ENCODE assay signal across 1 cellular context in genomic region chr9:34458013-34458966, GRCh38.
TF ChIP-seq lines count a peak whose summit lies in the region.

Gene DNAI1, plus strand, starts transcription at chr9:34458805. Its CDS starts 201 bp downstream, at chr9:34459006.
A gene with protein sequence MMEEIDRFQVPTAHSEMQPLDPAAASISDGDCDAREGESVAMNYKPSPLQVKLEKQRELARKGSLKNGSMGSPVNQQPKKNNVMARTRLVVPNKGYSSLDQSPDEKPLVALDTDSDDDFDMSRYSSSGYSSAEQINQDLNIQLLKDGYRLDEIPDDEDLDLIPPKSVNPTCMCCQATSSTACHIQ (minus strand): TSS chr9:34458570. CDS start chr9:34458263, 307 bp downstream.

TF ChIP-seq in HepG2, 621 proteins besides CTCF, POLR2A, EP300 and RAD21 (continued from another document and continues in another):
- peak; percentile 32 for TF ChIP-seq ZNF407 (CRISPR knock-in tag; IDR thresholded peaks at IDR 0.05; ENCODE audit: not compliant biosample characterization)
- TF ChIP-seq MEIS1 (CRISPR knock-in tag; IDR thresholded peaks at IDR 0.05; ENCODE audit: borderline replicate concordance), result no peak
- no peak for TF ChIP-seq TP53 (CRISPR knock-in tag; conservative IDR thresholded peaks at IDR 0.05)
- TF ChIP-seq, protein P1, sequence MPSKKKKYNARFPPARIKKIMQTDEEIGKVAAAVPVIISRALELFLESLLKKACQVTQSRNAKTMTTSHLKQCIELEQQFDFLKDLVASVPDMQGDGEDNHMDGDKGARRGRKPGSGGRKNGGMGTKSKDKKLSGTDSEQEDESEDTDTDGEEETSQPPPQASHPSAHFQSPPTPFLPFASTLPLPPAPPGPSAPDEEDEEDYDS (CRISPR knock-in tag; IDR thresholded peaks at IDR 0.05), result peak; percentile 82
- TF ChIP-seq ZNF414 (CRISPR knock-in tag; IDR thresholded peaks at IDR 0.05), result no peak
- TF ChIP-seq, protein P2, sequence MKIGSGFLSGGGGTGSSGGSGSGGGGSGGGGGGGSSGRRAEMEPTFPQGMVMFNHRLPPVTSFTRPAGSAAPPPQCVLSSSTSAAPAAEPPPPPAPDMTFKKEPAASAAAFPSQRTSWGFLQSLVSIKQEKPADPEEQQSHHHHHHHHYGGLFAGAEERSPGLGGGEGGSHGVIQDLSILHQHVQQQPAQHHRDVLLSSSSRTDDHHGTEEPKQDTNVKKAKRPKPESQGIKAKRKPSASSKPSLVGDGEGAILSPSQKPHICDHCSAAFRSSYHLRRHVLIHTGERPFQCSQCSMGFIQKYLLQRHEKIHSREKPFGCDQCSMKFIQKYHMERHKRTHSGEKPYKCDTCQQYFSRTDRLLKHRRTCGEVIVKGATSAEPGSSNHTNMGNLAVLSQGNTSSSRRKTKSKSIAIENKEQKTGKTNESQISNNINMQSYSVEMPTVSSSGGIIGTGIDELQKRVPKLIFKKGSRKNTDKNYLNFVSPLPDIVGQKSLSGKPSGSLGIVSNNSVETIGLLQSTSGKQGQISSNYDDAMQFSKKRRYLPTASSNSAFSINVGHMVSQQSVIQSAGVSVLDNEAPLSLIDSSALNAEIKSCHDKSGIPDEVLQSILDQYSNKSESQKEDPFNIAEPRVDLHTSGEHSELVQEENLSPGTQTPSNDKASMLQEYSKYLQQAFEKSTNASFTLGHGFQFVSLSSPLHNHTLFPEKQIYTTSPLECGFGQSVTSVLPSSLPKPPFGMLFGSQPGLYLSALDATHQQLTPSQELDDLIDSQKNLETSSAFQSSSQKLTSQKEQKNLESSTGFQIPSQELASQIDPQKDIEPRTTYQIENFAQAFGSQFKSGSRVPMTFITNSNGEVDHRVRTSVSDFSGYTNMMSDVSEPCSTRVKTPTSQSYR (CRISPR knock-in tag; IDR thresholded peaks at IDR 0.05; ENCODE audit: borderline replicate concordance), result no peak
- peak; percentile 92; the same call in 1 of the 2 replicates for TF ChIP-seq NFE2 (CRISPR knock-in tag; IDR thresholded peaks at IDR 0.05)
- TF ChIP-seq RBM22 (optimal IDR thresholded peaks at IDR 0.05; ENCODE audit: low read length), result no peak
- no peak for TF ChIP-seq HOXD1 (CRISPR knock-in tag; IDR thresholded peaks at IDR 0.05)
- TF ChIP-seq ZNF205 (CRISPR knock-in tag; IDR thresholded peaks at IDR 0.05), result 0 out of 2 replicates have a peak, but pooled peaks have one; percentile 16
- no peak for TF ChIP-seq ZNF792 (CRISPR knock-in tag; IDR thresholded peaks at IDR 0.05)
- TF ChIP-seq, protein P3, sequence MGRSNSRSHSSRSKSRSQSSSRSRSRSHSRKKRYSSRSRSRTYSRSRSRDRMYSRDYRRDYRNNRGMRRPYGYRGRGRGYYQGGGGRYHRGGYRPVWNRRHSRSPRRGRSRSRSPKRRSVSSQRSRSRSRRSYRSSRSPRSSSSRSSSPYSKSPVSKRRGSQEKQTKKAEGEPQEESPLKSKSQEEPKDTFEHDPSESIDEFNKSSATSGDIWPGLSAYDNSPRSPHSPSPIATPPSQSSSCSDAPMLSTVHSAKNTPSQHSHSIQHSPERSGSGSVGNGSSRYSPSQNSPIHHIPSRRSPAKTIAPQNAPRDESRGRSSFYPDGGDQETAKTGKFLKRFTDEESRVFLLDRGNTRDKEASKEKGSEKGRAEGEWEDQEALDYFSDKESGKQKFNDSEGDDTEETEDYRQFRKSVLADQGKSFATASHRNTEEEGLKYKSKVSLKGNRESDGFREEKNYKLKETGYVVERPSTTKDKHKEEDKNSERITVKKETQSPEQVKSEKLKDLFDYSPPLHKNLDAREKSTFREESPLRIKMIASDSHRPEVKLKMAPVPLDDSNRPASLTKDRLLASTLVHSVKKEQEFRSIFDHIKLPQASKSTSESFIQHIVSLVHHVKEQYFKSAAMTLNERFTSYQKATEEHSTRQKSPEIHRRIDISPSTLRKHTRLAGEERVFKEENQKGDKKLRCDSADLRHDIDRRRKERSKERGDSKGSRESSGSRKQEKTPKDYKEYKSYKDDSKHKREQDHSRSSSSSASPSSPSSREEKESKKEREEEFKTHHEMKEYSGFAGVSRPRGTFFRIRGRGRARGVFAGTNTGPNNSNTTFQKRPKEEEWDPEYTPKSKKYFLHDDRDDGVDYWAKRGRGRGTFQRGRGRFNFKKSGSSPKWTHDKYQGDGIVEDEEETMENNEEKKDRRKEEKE (IDR thresholded peaks at IDR 0.05), result no peak
- TF ChIP-seq PCBP1 (IDR thresholded peaks at IDR 0.05; ENCODE audit: borderline replicate concordance, low read depth, low read length), result peak; percentile 78; the same call in 1 of the 2 replicates
- TF ChIP-seq FOXO1 (CRISPR knock-in tag; IDR thresholded peaks at IDR 0.05), result no peak
- TF ChIP-seq ZBTB33 (CRISPR knock-in tag; IDR thresholded peaks at IDR 0.05), result no peak
- no peak for TF ChIP-seq ZNF784 (CRISPR knock-in tag; IDR thresholded peaks at IDR 0.05; ENCODE audit: borderline replicate concordance)
- no peak for TF ChIP-seq ASH2L (IDR thresholded peaks at IDR 0.05; ENCODE audit: insufficient read length, low read depth, low read length)
- no peak for TF ChIP-seq ZBTB8A (CRISPR knock-in tag; IDR thresholded peaks at IDR 0.05; ENCODE audit: borderline replicate concordance, low read depth)
- peak; percentile 64; the same call in 1 of the 2 replicates for TF ChIP-seq ZNF136 (CRISPR knock-in tag; IDR thresholded peaks at IDR 0.05; ENCODE audit: low read depth)
- TF ChIP-seq POGZ (CRISPR knock-in tag; IDR thresholded peaks at IDR 0.05), result no peak
- TF ChIP-seq HNRNPH1 (optimal IDR thresholded peaks at IDR 0.05; ENCODE audit: low read depth, low read length), result no peak
- TF ChIP-seq, protein P4, sequence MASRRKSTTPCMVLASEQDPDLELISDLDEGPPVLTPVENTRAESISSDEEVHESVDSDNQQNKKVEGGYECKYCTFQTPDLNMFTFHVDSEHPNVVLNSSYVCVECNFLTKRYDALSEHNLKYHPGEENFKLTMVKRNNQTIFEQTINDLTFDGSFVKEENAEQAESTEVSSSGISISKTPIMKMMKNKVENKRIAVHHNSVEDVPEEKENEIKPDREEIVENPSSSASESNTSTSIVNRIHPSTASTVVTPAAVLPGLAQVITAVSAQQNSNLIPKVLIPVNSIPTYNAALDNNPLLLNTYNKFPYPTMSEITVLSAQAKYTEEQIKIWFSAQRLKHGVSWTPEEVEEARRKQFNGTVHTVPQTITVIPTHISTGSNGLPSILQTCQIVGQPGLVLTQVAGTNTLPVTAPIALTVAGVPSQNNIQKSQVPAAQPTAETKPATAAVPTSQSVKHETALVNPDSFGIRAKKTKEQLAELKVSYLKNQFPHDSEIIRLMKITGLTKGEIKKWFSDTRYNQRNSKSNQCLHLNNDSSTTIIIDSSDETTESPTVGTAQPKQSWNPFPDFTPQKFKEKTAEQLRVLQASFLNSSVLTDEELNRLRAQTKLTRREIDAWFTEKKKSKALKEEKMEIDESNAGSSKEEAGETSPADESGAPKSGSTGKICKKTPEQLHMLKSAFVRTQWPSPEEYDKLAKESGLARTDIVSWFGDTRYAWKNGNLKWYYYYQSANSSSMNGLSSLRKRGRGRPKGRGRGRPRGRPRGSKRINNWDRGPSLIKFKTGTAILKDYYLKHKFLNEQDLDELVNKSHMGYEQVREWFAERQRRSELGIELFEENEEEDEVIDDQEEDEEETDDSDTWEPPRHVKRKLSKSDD (CRISPR knock-in tag; IDR thresholded peaks at IDR 0.05; ENCODE audit: low read depth), result no peak
- TF ChIP-seq, protein P5, sequence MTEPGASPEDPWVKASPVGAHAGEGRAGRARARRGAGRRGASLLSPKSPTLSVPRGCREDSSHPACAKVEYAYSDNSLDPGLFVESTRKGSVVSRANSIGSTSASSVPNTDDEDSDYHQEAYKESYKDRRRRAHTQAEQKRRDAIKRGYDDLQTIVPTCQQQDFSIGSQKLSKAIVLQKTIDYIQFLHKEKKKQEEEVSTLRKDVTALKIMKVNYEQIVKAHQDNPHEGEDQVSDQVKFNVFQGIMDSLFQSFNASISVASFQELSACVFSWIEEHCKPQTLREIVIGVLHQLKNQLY (CRISPR knock-in tag; IDR thresholded peaks at IDR 0.05), result no peak
- TF ChIP-seq HMGA1 (CRISPR knock-in tag; conservative IDR thresholded peaks at IDR 0.05), result no peak
- TF ChIP-seq ZNF704 (CRISPR knock-in tag; IDR thresholded peaks at IDR 0.05; ENCODE audit: borderline replicate concordance), result no peak
